In the genomic region with DNA sequence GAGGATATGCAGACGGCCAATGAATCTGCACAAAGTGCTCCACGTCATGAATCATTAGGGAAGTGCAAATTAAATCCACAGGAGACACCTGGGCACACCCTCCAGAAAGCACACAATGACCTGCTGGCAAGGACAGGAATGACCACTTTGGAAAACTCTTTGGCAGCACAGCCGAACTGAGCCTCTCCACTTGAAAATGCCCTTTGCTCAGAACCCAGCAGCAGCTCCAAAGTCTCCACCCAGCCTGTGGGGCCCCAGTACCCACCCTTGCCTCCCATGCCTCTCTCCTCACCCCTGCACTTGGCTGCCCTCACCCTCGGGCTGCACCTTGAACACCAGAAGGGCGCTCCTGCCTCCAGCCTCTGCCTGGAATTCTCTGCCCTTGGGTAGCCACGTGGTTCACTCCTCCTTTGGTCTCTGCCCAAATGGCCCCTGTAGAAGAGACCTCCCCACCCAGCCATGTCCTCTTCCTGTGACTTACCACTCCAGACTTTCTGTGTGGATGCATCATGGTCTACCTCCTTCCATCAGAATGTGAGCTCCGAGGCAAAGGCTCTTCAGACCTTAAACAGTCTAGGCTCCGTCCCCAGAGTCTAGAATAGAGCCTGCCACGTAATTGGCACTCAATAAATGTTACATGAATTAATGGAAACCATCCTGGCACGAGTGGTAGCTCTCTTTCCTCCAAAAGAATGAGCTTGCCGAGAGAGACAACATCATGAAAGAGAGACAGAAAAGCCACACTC, we compare ENCODE assay signal across 13 cellular contexts. TPM values are rescaled to one million over a fixed set of nuclear protein-coding genes. Genes with fewer than 3 reads are reported as not detected.
"Had no signal": no experiment of that assay in that cellular context is flagged by ENCODE, and none has a peak within 500 bp of the region (broad histone marks: within the 10 kb centered on the region; RNA-seq: fewer than 3 reads in every experiment).

No MANE protein-coding gene starts in this region.

RNA-seq across cellular contexts. Expression of gene CA5A, which starts 50.8 kb away (rescaled TPM):
- total RNA-seq: activated CD8-positive, alpha-beta T cell treated with anti-CD3 and anti-CD28 coated beads for 36 hours; activated naive CD8-positive, alpha-beta T cell treated with anti-CD3 and anti-CD28 coated beads for 36 hours; activated T-helper 17 cell treated with anti-CD3 and anti-CD28 coated beads, Interleukin-2, amount 50 U/mL, for 72 hours; cardiac muscle cell; chondrocyte; esophagus muscularis mucosa; gastroesophageal sphincter; naive thymus-derived CD4-positive, alpha-beta T cell; osteoblast; smooth muscle cell; testis; urinary bladder had no signal
- polyA plus RNA-seq: cardiac muscle cell; naive thymus-derived CD4-positive, alpha-beta T cell; psoas muscle; smooth muscle cell; urinary bladder had no signal
